Comparison of ENCODE assay signal across 7 cellular contexts in the genomic region with DNA sequence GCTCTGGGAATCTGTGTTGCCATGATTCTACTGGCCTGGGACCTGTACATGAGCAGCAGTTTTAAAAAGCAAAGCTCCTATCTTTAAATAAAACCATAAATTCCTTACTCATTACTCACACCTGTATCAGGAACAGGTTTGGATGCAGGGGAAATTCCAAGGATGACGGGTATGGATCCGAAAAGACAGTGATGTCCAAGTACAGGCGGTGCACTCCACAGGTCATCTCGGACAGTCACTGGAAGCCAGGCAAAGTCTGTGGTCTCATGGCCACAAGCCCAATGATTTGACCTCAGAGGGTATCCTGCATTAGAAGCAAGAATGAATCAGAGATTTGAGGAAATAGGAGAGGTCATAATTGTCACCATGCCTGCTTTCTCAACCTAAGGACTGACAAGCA.
DNase-seq lines count a peak whose midpoint lies in the region; ATAC-seq, FAIRE-seq and TF ChIP-seq lines count a peak whose summit lies in the region.
"Not testable (repeated sequence)": the region's sequence is repeated elsewhere in the genome, so short reads cannot be mapped to it uniquely, and the experiment has no call there.

No MANE protein-coding gene starts in this region.

- not testable (repeated sequence) for H3K4me3 ChIP-seq in choroid plexus epithelial cell (ENCODE audit: low read depth, low read length)

- not testable (repeated sequence) for DNase-seq in GM12891 (ENCODE audit: insufficient read length, low spot score)
- DNase-seq in HT1080 (ENCODE audit: low read depth) = peak; percentile 41
- DNase-seq in RPMI7951 (ENCODE audit: low read depth) = peak; percentile 32
- peak; percentile 11 for DNase-seq in astrocyte of the hippocampus (ENCODE audit: low read depth, low spot score)
- peak; percentile 12 for DNase-seq in choroid plexus epithelial cell (ENCODE audit: low read depth)
- DNase-seq in foreskin keratinocyte = peak; percentile 15 to 19
- DNase-seq in renal cortical epithelial cell (ENCODE audit: low read depth) = peak; percentile 9

- not testable (repeated sequence) for H3K27ac ChIP-seq in foreskin keratinocyte

- not testable (repeated sequence) for TF ChIP-seq POLR2A in GM12891 (IDR thresholded peaks at IDR 0.05; ENCODE audit: low read depth, low read length)

- peak; percentile 81 for ATAC-seq in foreskin keratinocyte

- peak; percentile 23 for FAIRE-seq in GM12891 (lab: Jason Lieb, UNC)

- TF ChIP-seq CTCF in choroid plexus epithelial cell (conservative IDR thresholded peaks at IDR 0.05; ENCODE audit: low read depth, low read length); foreskin keratinocyte (conservative IDR thresholded peaks at IDR 0.05): not testable (repeated sequence)

- H3K27me3 ChIP-seq in foreskin keratinocyte = not testable (repeated sequence)

- not testable (repeated sequence) for H3K4me1 ChIP-seq in foreskin keratinocyte
